ENCODE assay signal across 17 cellular contexts in the genomic region with DNA sequence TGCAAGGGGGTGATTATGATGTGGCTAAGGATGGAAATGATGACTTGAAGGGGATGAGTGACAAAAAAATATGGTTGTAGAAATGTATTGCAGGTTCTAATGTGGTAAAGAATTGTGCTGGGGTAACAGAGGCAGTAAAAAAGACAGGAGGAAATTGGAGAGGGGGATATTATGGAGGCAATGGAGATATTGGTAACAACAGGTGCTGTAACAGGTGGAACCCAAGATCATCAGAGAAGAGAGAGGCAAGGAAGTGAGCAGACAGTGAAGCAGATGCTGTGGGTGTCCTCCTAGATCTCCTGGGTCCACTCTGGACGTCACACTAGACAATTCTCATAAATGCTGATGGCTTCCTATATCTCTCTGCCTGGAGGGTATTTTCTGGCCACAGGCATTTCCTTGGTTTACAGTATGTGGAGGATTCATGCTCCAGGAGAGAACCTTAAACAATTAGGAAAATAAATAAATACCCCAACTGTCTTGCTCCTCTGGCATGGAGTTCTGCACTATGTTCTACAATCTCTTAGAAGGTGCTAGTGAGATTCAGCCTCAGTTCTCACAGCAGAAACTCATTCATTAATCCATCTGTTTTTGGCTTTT.
DNase-seq lines count a peak whose midpoint lies in the region; ATAC-seq and TF ChIP-seq lines count a peak whose summit lies in the region.
"Had no signal": no experiment of that assay in that cellular context is flagged by ENCODE, and none has a peak within 500 bp of the region (broad histone marks: within the 10 kb centered on the region; RNA-seq: fewer than 3 reads in every experiment).

No MANE protein-coding gene starts in this region.

- H3K27ac ChIP-seq in HEK293 (ENCODE audit: extremely low read depth, low read depth, low read length) (no peak overlapping the region), PC-3 (ENCODE audit: low read length) (no peak overlapping the region), mesenchymal stem cell (ENCODE audit: low read length, poor library complexity, severe bottlenecking) (no peak overlapping the region)
- no peak overlapping the region for H3K27ac ChIP-seq in CD4-positive, alpha-beta T cell (ENCODE audit: low read depth, low read length)

- TF ChIP-seq CTCF in HEK293 (tag by site-specific recombination; IDR thresholded peaks at IDR 0.05) (no peak), PC-3 (conservative IDR thresholded peaks at IDR 0.05; ENCODE audit: low read depth, low read length) (no peak)
- no peak for TF ChIP-seq CTCF in CD4-positive, alpha-beta T cell (IDR thresholded peaks at IDR 0.05)

- H4K8ac ChIP-seq in mesenchymal stem cell (ENCODE audit: low read length): no peak overlapping the region

- H3K27ac Mint-ChIP-seq in CD4-positive, alpha-beta T cell: no peak overlapping the region
- H3K27ac Mint-ChIP-seq: B cell; CD4-positive, CD25-positive, alpha-beta regulatory T cell; IgD-negative memory B cell had no signal

- H3K27me3 ChIP-seq in PC-3 (ENCODE audit: low read length) (no peaks in the 10 kb centered on the region), mesenchymal stem cell (ENCODE audit: control insufficient read depth in 1 of 2, insufficient read depth in 1 of 2, low read length in 2 of 2) (no peaks in the 10 kb centered on the region)
- no peaks in the 10 kb centered on the region for H3K27me3 ChIP-seq in CD4-positive, alpha-beta T cell (ENCODE audit: control insufficient read depth, insufficient read depth, low read length)

- no peak overlapping the region for H2AK5ac ChIP-seq in mesenchymal stem cell (ENCODE audit: low read length, severe bottlenecking)

- no peak overlapping the region for H3K4me3 Mint-ChIP-seq in CD4-positive, alpha-beta T cell
- H3K4me3 Mint-ChIP-seq: B cell; CD4-positive, CD25-positive, alpha-beta regulatory T cell; IgD-negative memory B cell had no signal

- no peak overlapping the region for H3K9ac ChIP-seq in PC-3 (ENCODE audit: low read length)
- no peak overlapping the region for H3K9ac ChIP-seq in mesenchymal stem cell (ENCODE audit: low read length)

- H3K4me1 ChIP-seq in HEK293 (ENCODE audit: control insufficient read depth, insufficient read depth, low read length): no peaks in the 10 kb centered on the region
- peaks cover 6% of the 10 kb centered on the region for H3K4me1 ChIP-seq in PC-3 (ENCODE audit: insufficient read depth, low read length)
- H3K4me1 ChIP-seq in mesenchymal stem cell (ENCODE audit: control insufficient read depth, insufficient read depth, low read depth, low read length): no peaks in the 10 kb centered on the region
- H3K4me1 ChIP-seq: Caco-2 had no signal

- WGBS in mesenchymal stem cell: 0% methylated on average over 1 of the region's 1 CpG

- H3K4me2 ChIP-seq in PC-3 (ENCODE audit: low read length) (no peak overlapping the region), mesenchymal stem cell (ENCODE audit: low read length, poor library complexity, severe bottlenecking) (no peak overlapping the region)

- H2BK120ac ChIP-seq in mesenchymal stem cell (ENCODE audit: low read depth, low read length): no peak overlapping the region

- H3K36me3 ChIP-seq in HEK293 (ENCODE audit: control insufficient read depth in 2 of 2, insufficient read depth in 1 of 2, low read length in 2 of 2) (no peaks in the 10 kb centered on the region), PC-3 (ENCODE audit: low read depth, low read length) (no peaks in the 10 kb centered on the region), mesenchymal stem cell (ENCODE audit: control insufficient read depth in 1 of 2, insufficient read depth in 2 of 2, low read depth in 1 of 2, low read length in 2 of 2) (no peaks in the 10 kb centered on the region)

- no peak overlapping the region for H3K4ac ChIP-seq in mesenchymal stem cell (ENCODE audit: low read depth in 1 of 2, low read length in 2 of 2)

- H2BK5ac ChIP-seq in mesenchymal stem cell (ENCODE audit: low read depth, low read length, poor library complexity, severe bottlenecking): no peak overlapping the region

- intact Hi-C loops in PC-3 (cut with micrococcal nuclease): no loop called here
- intact Hi-C loops in CD4-positive, alpha-beta T cell (cut with DNase I, micrococcal nuclease): no loop called here

- no peaks in the 10 kb centered on the region for H3K9me3 ChIP-seq in HEK293 (ENCODE audit: control insufficient read depth, insufficient read depth, low read depth, low read length)
- no peaks in the 10 kb centered on the region for H3K9me3 ChIP-seq in PC-3 (ENCODE audit: low read length)
- no peaks in the 10 kb centered on the region for H3K9me3 ChIP-seq in mesenchymal stem cell (ENCODE audit: control insufficient read depth, low read length)
- no peaks in the 10 kb centered on the region for H3K9me3 ChIP-seq in CD4-positive, alpha-beta T cell (ENCODE audit: control insufficient read depth, low read length)
- H3K9me3 ChIP-seq: Caco-2 had no signal

- no peaks in the 10 kb centered on the region for H3K79me2 ChIP-seq in PC-3 (ENCODE audit: low read length)

- H4K91ac ChIP-seq in mesenchymal stem cell (ENCODE audit: low read length): no peak overlapping the region

- peaks cover 3% of the 10 kb centered on the region for H3K9me3 Mint-ChIP-seq in CD4-positive, alpha-beta T cell

- H3F3A ChIP-seq in PC-3 (ENCODE audit: low read length, unreplicated experiment): no peaks in the 10 kb centered on the region

- no peak for ATAC-seq in PC-3
- ATAC-seq in CD4-positive, alpha-beta T cell (ENCODE audit: poor library complexity): no peak
- no peak for ATAC-seq in GM21423 (IDR thresholded peaks at IDR 0.05; ENCODE audit: unreplicated experiment)
- ATAC-seq: HCT116, HepG2 had no signal

- H3K18ac ChIP-seq in mesenchymal stem cell (ENCODE audit: low read depth in 1 of 2, low read length in 2 of 2): no peak overlapping the region

- H3K36me3 Mint-ChIP-seq in CD4-positive, alpha-beta T cell (ENCODE audit: low read depth): no peaks in the 10 kb centered on the region
- H3K36me3 Mint-ChIP-seq: CD4-positive, CD25-positive, alpha-beta regulatory T cell; IgD-negative memory B cell had no signal

- no peaks in the 10 kb centered on the region for H3K4me1 Mint-ChIP-seq in CD4-positive, alpha-beta T cell (ENCODE audit: low read depth)
- H3K4me1 Mint-ChIP-seq: B cell; CD4-positive, CD25-positive, alpha-beta regulatory T cell; IgD-negative memory B cell had no signal

- no peak overlapping the region for H3K23ac ChIP-seq in mesenchymal stem cell (ENCODE audit: low read length in 2 of 2)

- DNase-seq in EH (ENCODE audit: low read depth) (peak; percentile 70), PC-3 (peak; percentile 55), mesenchymal stem cell (peak; percentile 32)
- no peak for DNase-seq in CD4-positive, alpha-beta T cell
- no peak for DNase-seq in activated T-cell treated with anti-CD3 and anti-CD28 coated beads, Interleukin-2, amount 50 U/mL, for 1 hour
- DNase-seq: C1 segment of cervical spinal cord; Caco-2; CD4-positive, CD25-positive, alpha-beta regulatory T cell; GOT3; H7; KBM-7 had no signal

- BruUV-seq in PC-3 (replicated peaks; lab: Mats Ljungman, UMichigan): no TSS peak

- CTCF ChIA-PET in HEK293 (lab: Yijun Ruan, JAX) (no interaction called here), PC-3 (lab: Charles Lee) (no interaction called here)
- CTCF ChIA-PET in CD4-positive, alpha-beta T cell (lab: Charles Lee): no interaction called here

- H2AFZ ChIP-seq in PC-3 (ENCODE audit: low read length) (no peak overlapping the region), mesenchymal stem cell (ENCODE audit: low read depth, low read length) (no peak overlapping the region)

- H3K79me1 ChIP-seq in mesenchymal stem cell (replicated peaks; ENCODE audit: low read length, poor library complexity, severe bottlenecking): no peaks in the 10 kb centered on the region

- H4K20me1 ChIP-seq in PC-3 (ENCODE audit: low read length): no peaks in the 10 kb centered on the region

- POLR2A ChIA-PET in HEK293 (lab: Yijun Ruan, JAX) (no interaction called here), PC-3 (lab: Charles Lee; ENCODE audit: unreplicated experiment) (no interaction called here)
- POLR2A ChIA-PET in CD4-positive, alpha-beta T cell (lab: Charles Lee): no interaction called here

- H3K9me2 ChIP-seq in PC-3 (replicated peaks; ENCODE audit: low read length): no peaks in the 10 kb centered on the region

- H2BK12ac ChIP-seq in mesenchymal stem cell (ENCODE audit: low read length in 2 of 2): no peak overlapping the region

- H3K14ac ChIP-seq in mesenchymal stem cell (ENCODE audit: low read length in 2 of 2): no peak overlapping the region

- H3K27me3 Mint-ChIP-seq in CD4-positive, alpha-beta T cell: no peaks in the 10 kb centered on the region
- H3K27me3 Mint-ChIP-seq: CD4-positive, CD25-positive, alpha-beta regulatory T cell; IgD-negative memory B cell had no signal

- no peak overlapping the region for H2BK15ac ChIP-seq in mesenchymal stem cell (ENCODE audit: low read depth, poor library complexity, severe bottlenecking)

- no peak overlapping the region for H3K4me3 ChIP-seq in HEK293 (ENCODE audit: low read depth, low read length)
- H3K4me3 ChIP-seq in PC-3 (ENCODE audit: low read length): no peak overlapping the region
- H3K4me3 ChIP-seq in mesenchymal stem cell (ENCODE audit: insufficient read depth in 1 of 2, low read depth in 1 of 2, low read length in 2 of 2): no peak overlapping the region

TF ChIP-seq in HEK293, 187 proteins besides CTCF, POLR2A, EP300 and RAD21:
- TF ChIP-seq SCRT2 (tag by site-specific recombination; IDR thresholded peaks at IDR 0.05): peak; percentile 94
- no peak for TF ChIP-seq HOXD13 (CRISPR knock-in tag; IDR thresholded peaks at IDR 0.05; ENCODE audit: borderline replicate concordance)
- no peak for TF ChIP-seq ZNF785 (tag by site-specific recombination; IDR thresholded peaks at IDR 0.05)
- TF ChIP-seq ZNF2 (tag by site-specific recombination; IDR thresholded peaks at IDR 0.05): no peak
- TF ChIP-seq SCRT1 (tag by site-specific recombination; IDR thresholded peaks at IDR 0.05; ENCODE audit: borderline replicate concordance): peak; percentile 92

Comparison
In these comparisons a context has a peak if more than half of its experiments do, and no peak if none do; other contexts are left out.
1. DNase-seq: peak in EH (single experiment), PC-3 (single experiment) and mesenchymal stem cell (single experiment); none in CD4-positive, alpha-beta T cell (0 of 10) and activated T-cell treated with anti-CD3 and anti-CD28 coated beads, Interleukin-2, amount 50 U/mL, for 1 hour (single experiment).